In the genomic region with DNA sequence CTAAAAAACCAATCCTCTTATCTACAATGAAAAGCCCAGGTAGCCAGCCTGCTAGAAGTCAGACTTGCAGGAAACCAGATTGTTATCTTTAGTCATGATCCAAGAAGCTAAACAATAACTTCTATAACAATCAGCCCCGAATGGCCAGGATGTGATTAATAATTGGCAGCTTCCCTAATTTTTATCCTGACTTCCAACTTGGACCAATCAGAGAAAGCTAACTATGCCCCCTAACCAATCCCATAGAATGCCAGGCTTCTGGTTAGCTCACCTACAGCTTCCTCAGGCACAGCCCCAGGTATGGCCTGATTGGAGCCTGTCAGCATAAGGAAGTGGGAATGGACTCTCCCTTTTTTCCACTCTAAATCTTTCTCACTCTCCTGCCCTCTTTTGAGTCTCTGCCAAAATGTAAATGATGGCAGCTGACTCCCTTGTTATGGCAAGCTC, we compare ENCODE assay signal across 18 cellular contexts.
DNase-seq lines count a peak whose midpoint lies in the region; ATAC-seq and TF ChIP-seq lines count a peak whose summit lies in the region.
"Had no signal": no experiment of that assay in that cellular context is flagged by ENCODE, and none has a peak within 500 bp of the region (broad histone marks: within the 10 kb centered on the region; RNA-seq: fewer than 3 reads in every experiment).

No MANE protein-coding gene starts in this region.

- peaks cover 77% of the 10 kb centered on the region for H3K4me1 ChIP-seq in Karpas-422 (ENCODE audit: low read length)
- H3K4me1 ChIP-seq in uterus: no peaks in the 10 kb centered on the region

- TF ChIP-seq CTCF in RWPE1 (conservative IDR thresholded peaks at IDR 0.05; ENCODE audit: low read depth) (no peak), uterus (IDR thresholded peaks at IDR 0.05) (no peak)
- TF ChIP-seq CTCF in activated CD8-positive, alpha-beta T cell treated with anti-CD3 and anti-CD28 coated beads for 36 hours (IDR thresholded peaks at IDR 0.05): no peak

- H4K20me1 ChIP-seq in Karpas-422 (ENCODE audit: insufficient read depth, low read depth, low read length): no peaks in the 10 kb centered on the region

- CTCF ChIA-PET in RWPE1 (lab: Yijun Ruan, JAX): interaction anchor here (0.6 kb wide), 1 partner anchor 286 kb away, joined by 3 read pairs; no protein-coding TSS in a partner anchor
- CTCF ChIA-PET in activated CD8-positive, alpha-beta T cell treated with anti-CD3 and anti-CD28 coated beads for 36 hours (lab: Charles Lee): no interaction called here

- intact Hi-C loops in uterus (cut with DNase I; ENCODE audit: low total_unique reads): no loop called here
- intact Hi-C loops in activated CD8-positive, alpha-beta T cell treated with anti-CD3 and anti-CD28 coated beads for 36 hours (cut with micrococcal nuclease): no loop called here

- no peaks in the 10 kb centered on the region for H3K4me1 Mint-ChIP-seq in activated CD8-positive, alpha-beta T cell treated with anti-CD3 and anti-CD28 coated beads for 36 hours (ENCODE audit: low read depth)

- H3K9me3 ChIP-seq in Karpas-422 (ENCODE audit: low read length): no peaks in the 10 kb centered on the region
- H3K9me3 ChIP-seq in uterus: no peaks in the 10 kb centered on the region

- H3K9me3 Mint-ChIP-seq in activated CD8-positive, alpha-beta T cell treated with anti-CD3 and anti-CD28 coated beads for 36 hours: no peaks in the 10 kb centered on the region
- H3K9me3 Mint-ChIP-seq: CD8-positive, alpha-beta memory T cell had no signal

- TF ChIP-seq POLR2A in uterus (IDR thresholded peaks at IDR 0.05): no peak

- H3K36me3 Mint-ChIP-seq in activated CD8-positive, alpha-beta T cell treated with anti-CD3 and anti-CD28 coated beads for 36 hours (ENCODE audit: low read depth): no peaks in the 10 kb centered on the region
- H3K36me3 Mint-ChIP-seq: activated naive CD8-positive, alpha-beta T cell had no signal

- H3K27me3 ChIP-seq in Karpas-422 (ENCODE audit: low read length): no peaks in the 10 kb centered on the region
- H3K27me3 ChIP-seq in uterus: no peaks in the 10 kb centered on the region

- H3K9ac ChIP-seq in Karpas-422 (ENCODE audit: low read length): peak overlapping the region; percentile 15; the same call in 1 of the 2 replicates

- no peak overlapping the region for H2AFZ ChIP-seq in Karpas-422 (ENCODE audit: low read length)

- no peak overlapping the region for H3K4me3 ChIP-seq in Karpas-422 (ENCODE audit: low read length)
- H3K4me3 ChIP-seq in uterus: no peak overlapping the region

- POLR2A ChIA-PET in RWPE1 (lab: Yijun Ruan, JAX; ENCODE audit: low non-redundant PET): no interaction called here
- POLR2A ChIA-PET in activated CD8-positive, alpha-beta T cell treated with anti-CD3 and anti-CD28 coated beads for 36 hours (lab: Charles Lee): no interaction called here

- H3K4me3 Mint-ChIP-seq in activated CD8-positive, alpha-beta T cell treated with anti-CD3 and anti-CD28 coated beads for 36 hours: no peak overlapping the region
- H3K4me3 Mint-ChIP-seq: activated naive CD8-positive, alpha-beta T cell; CD8-positive, alpha-beta memory T cell had no signal

- peak overlapping the region; percentile 17 for H3K4me2 ChIP-seq in Karpas-422 (ENCODE audit: low read depth, low read length, poor library complexity, severe bottlenecking)

- ATAC-seq in activated CD8-positive, alpha-beta T cell treated with anti-CD3 and anti-CD28 coated beads for 36 hours: no peak
- ATAC-seq: HCT116 had no signal

- H3K79me2 ChIP-seq in Karpas-422 (ENCODE audit: low read length): no peaks in the 10 kb centered on the region

- H3K9me2 ChIP-seq in Karpas-422 (replicated peaks; ENCODE audit: insufficient read depth, low read length): no peaks in the 10 kb centered on the region

- no peak overlapping the region for H3K27ac Mint-ChIP-seq in activated CD8-positive, alpha-beta T cell treated with anti-CD3 and anti-CD28 coated beads for 36 hours
- H3K27ac Mint-ChIP-seq: activated naive CD8-positive, alpha-beta T cell; CD8-positive, alpha-beta memory T cell had no signal

- no peaks in the 10 kb centered on the region for H3K36me3 ChIP-seq in Karpas-422 (ENCODE audit: insufficient read depth, low read length)
- H3K36me3 ChIP-seq in uterus: no peaks in the 10 kb centered on the region

- DNase-seq in DMS53 (lab: John Stamatoyannopoulos, UW): peak; percentile 2
- DNase-seq in DMS53 treated with DMSO at 0.1 percent for 48 hours (lab: John Stamatoyannopoulos, UW; ENCODE audit: unreplicated experiment): no peak
- no peak for DNase-seq in Karpas-422
- peak; percentile 10 for DNase-seq in RWPE1 (ENCODE audit: low spot score)
- peak; percentile 62 for DNase-seq in kidney glomerular epithelial cell (lab: John Stamatoyannopoulos, UW)
- DNase-seq in uterus: no peak
- no peak for DNase-seq in activated CD8-positive, alpha-beta T cell treated with anti-CD3 and anti-CD28 coated beads for 36 hours
- no peak for DNase-seq in NCI-H1436 treated with DMSO at 0.1 percent for 48 hours (lab: John Stamatoyannopoulos, UW)
- DNase-seq: activated CD4-positive, CD25-positive, alpha-beta regulatory T cell; activated CD8-positive, alpha-beta memory T cell treated with anti-CD3 and anti-CD28 coated beads, Interleukin-2, amount 50 U/mL, for 4 hours; CD8-positive, alpha-beta memory T cell; cerebellar nuclear complex; hypothalamus; mesenchymal stem cell; occipital lobe had no signal

- H3K27ac ChIP-seq in Karpas-422 (ENCODE audit: low read length): peak overlapping the region; percentile 90
- H3K27ac ChIP-seq in RWPE1: no peak overlapping the region
- H3K27ac ChIP-seq in uterus: no peak overlapping the region
- H3K27ac ChIP-seq: 22Rv1 had no signal

- no peaks in the 10 kb centered on the region for H3K27me3 Mint-ChIP-seq in activated CD8-positive, alpha-beta T cell treated with anti-CD3 and anti-CD28 coated beads for 36 hours

Comparison
In these comparisons a context has a peak if more than half of its experiments do, and no peak if none do; other contexts are left out.
1. DNase-seq: peak in DMS53 (single experiment), RWPE1 (single experiment) and kidney glomerular epithelial cell (single experiment); none in DMS53 treated with DMSO at 0.1 percent for 48 hours (single experiment), Karpas-422 (single experiment), uterus (0 of 2), activated CD8-positive, alpha-beta T cell treated with anti-CD3 and anti-CD28 coated beads for 36 hours (single experiment) and NCI-H1436 treated with DMSO at 0.1 percent for 48 hours (single experiment).